ENCODE assay signal across 12 cellular contexts in the genomic region with DNA sequence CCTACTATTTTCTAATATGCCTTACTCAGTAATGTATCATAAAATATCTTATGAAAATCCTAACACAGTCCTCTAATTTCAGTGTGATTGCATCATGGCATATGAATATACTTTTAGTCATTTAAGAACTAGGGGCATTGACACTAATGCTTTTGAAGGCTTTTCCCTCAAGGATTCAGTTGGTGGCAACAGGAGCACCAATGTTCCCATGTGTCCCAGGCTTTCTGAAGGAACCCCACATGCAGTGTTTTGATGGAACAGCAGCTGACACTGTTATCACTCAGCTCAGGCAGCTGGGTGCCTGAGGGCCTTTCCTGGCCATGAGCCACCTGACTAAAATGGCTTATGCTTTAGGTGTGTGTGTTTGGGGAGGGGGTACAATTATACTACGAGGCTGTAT.
DNase-seq lines count a peak whose midpoint lies in the region; ATAC-seq and TF ChIP-seq lines count a peak whose summit lies in the region.
"Had no signal": no experiment of that assay in that cellular context is flagged by ENCODE, and none has a peak within 500 bp of the region (broad histone marks: within the 10 kb centered on the region; RNA-seq: fewer than 3 reads in every experiment).

No MANE protein-coding gene starts in this region.

- H3K14ac ChIP-seq in IMR-90 (replicated peaks; ENCODE audit: low read depth, low read length), result peak overlapping the region; percentile 57; the same call in 1 of the 2 replicates

- H2AK5ac ChIP-seq in IMR-90 (ENCODE audit: low read depth, low read length), result no peak overlapping the region

- no peak overlapping the region for H2AFZ ChIP-seq in IMR-90 (replicated peaks; ENCODE audit: low read length, poor library complexity)

- intact Hi-C loops in IMR-90 (cut with micrococcal nuclease), result no loop called here

- TF ChIP-seq POLR2A in IMR-90 (IDR thresholded peaks at IDR 0.05; ENCODE audit: low read depth, low read length), result no peak

- H4K20me1 ChIP-seq in IMR-90 (ENCODE audit: insufficient read depth, low read length), result 0 out of 2 replicates have a peak, but pooled peaks cover 8% of the 10 kb centered on the region

- dilution Hi-C loops in IMR-90 (cut with HindIII; ENCODE audit: low sequenced_read_pairs, unreplicated experiment), result no loop called here

- H3K9ac ChIP-seq in IMR-90 (ENCODE audit: low read depth, low read length), result peak overlapping the region; percentile 23

- peak overlapping the region; percentile 36 for H2BK120ac ChIP-seq in IMR-90 (ENCODE audit: low read depth, low read length)

- in situ Hi-C loops in IMR-90 (cut with MboI; ENCODE audit: low sequenced_read_pairs), result no loop called here
- in situ Hi-C loops in astrocyte of the spinal cord (cut with HindIII; ENCODE audit: low sequenced_read_pairs), result no loop called here

- H3K56ac ChIP-seq in IMR-90 (ENCODE audit: extremely low read depth, insufficient read depth, low read length), result no peak overlapping the region

- CTCF ChIA-PET in IMR-90 (lab: Yijun Ruan, JAX), result interaction anchor here (0.8 kb wide), 1 partner anchor 27 kb away, joined by 3 read pairs; no protein-coding TSS in a partner anchor

- peak overlapping the region; percentile 65; the same call in 1 of the 2 replicates for H3K18ac ChIP-seq in IMR-90 (ENCODE audit: low read depth, low read length)

- H3K27ac ChIP-seq in IMR-90 (ENCODE audit: insufficient read depth, low read length), result peak overlapping the region; percentile 48; the same call in 1 of the 2 replicates

- no peaks in the 10 kb centered on the region; the same call in 1 of the 2 replicates for H3K36me3 ChIP-seq in IMR-90 (ENCODE audit: control insufficient read depth, insufficient read depth, low read length)
- H3K36me3 ChIP-seq: HAP-1 had no signal

- no peak for TF ChIP-seq RAD21 in IMR-90 (IDR thresholded peaks at IDR 0.05; ENCODE audit: low read length)

- H4K5ac ChIP-seq in IMR-90 (ENCODE audit: low read depth, low read length), result peak overlapping the region; percentile 65; the same call in 1 of the 2 replicates

- peak overlapping the region; percentile 9; the same call in 1 of the 2 replicates for H2BK20ac ChIP-seq in IMR-90 (ENCODE audit: low read depth, low read length)

- H4K8ac ChIP-seq in IMR-90 (ENCODE audit: low read depth in 2 of 2, low read length in 2 of 2), result peak overlapping the region; percentile 46 to 77; a peak in 2 of 4 replicates

- H3K23ac ChIP-seq in IMR-90 (ENCODE audit: low read depth, low read length), result peak overlapping the region; percentile 19; the same call in 1 of the 2 replicates

- BruUV-seq in IMR-90 (replicated peaks; lab: Mats Ljungman, UMichigan), result no TSS peak

- H2AK9ac ChIP-seq in IMR-90 (replicated peaks; ENCODE audit: low read depth, low read length, poor library complexity), result no peak overlapping the region

- H3K9me3 ChIP-seq in IMR-90 (ENCODE audit: control insufficient read depth, insufficient read depth, low read length), result no peaks in the 10 kb centered on the region
- H3K9me3 ChIP-seq: HAP-1 had no signal

- peak overlapping the region; percentile 26; the same call in 1 of the 2 replicates for H4K91ac ChIP-seq in IMR-90 (ENCODE audit: insufficient read depth, low read depth, low read length)

- WGBS in IMR-90 (ENCODE audit: extremely low coverage in 2 of 2, insufficient read length in 1 of 2), 2 experiments, result no CpG with 5 or more reads among the region's 1 CpG

- no peak overlapping the region; the same call in 1 of the 3 replicates for H2BK15ac ChIP-seq in IMR-90 (ENCODE audit: low read depth, low read length)

- peak overlapping the region; percentile 61 for H3K4me2 ChIP-seq in IMR-90 (ENCODE audit: low read depth, low read length)

- no peak for TF ChIP-seq CTCF in IMR-90 (conservative IDR thresholded peaks at IDR 0.05; ENCODE audit: low read depth, low read length)
- no peak for TF ChIP-seq CTCF in astrocyte of the spinal cord (IDR thresholded peaks at IDR 0.05; ENCODE audit: low read depth, low read length)

- ATAC-seq in IMR-90 (ENCODE audit: low read depth), result no peak
- ATAC-seq in GM19035 (IDR thresholded peaks at IDR 0.05; ENCODE audit: unreplicated experiment), result no peak
- ATAC-seq: activated T-cell treated with anti-CD3 and anti-CD28 coated beads, Interleukin-2, amount 50 U/mL, for 72 hours had no signal

- H3K4me3 ChIP-seq in IMR-90 (ENCODE audit: insufficient read depth, low read depth, low read length) (no peak overlapping the region), astrocyte of the spinal cord (ENCODE audit: low read depth, low read length) (no peak overlapping the region)
- H3K4me3 ChIP-seq: HAP-1 had no signal

- H2BK5ac ChIP-seq in IMR-90 (ENCODE audit: low read depth, low read length, poor library complexity, severe bottlenecking), result peak overlapping the region; percentile 8

- peaks cover 16% of the 10 kb centered on the region for H3K4me1 ChIP-seq in IMR-90 (ENCODE audit: control insufficient read depth, insufficient read depth, low read length)

- no peaks in the 10 kb centered on the region for H3K27me3 ChIP-seq in IMR-90 (ENCODE audit: control insufficient read depth, insufficient read depth, low read length)

- H3K9me1 ChIP-seq in IMR-90 (ENCODE audit: insufficient read depth, low read length), result no peaks in the 10 kb centered on the region

- peaks cover 10 to 40% of the 10 kb centered on the region in 2 experiments; a peak in 3 of 4 replicates for H3K79me1 ChIP-seq in IMR-90 (ENCODE audit: low read depth in 1 of 2, low read length in 2 of 2)

- DNase-seq in COR-L47 (lab: John Stamatoyannopoulos, UW) (peak; percentile 48), IMR-90 (peak; percentile 62), astrocyte of the spinal cord (ENCODE audit: low read depth, low spot score) (peak; percentile 50), iris pigment epithelial cell (ENCODE audit: low read depth) (peak; percentile 31), 8988T (no peak), epidermal melanocyte (ENCODE audit: insufficient read length, low spot score) (no peak), NAMALWA (ENCODE audit: low spot score) (no peak)
- DNase-seq: activated T-cell treated with anti-CD3 and anti-CD28 coated beads, Interleukin-2, amount 50 U/mL, for 72 hours; NCI-H526; nucleus accumbens had no signal

- H3K4ac ChIP-seq in IMR-90 (ENCODE audit: low read depth, low read length), result peak overlapping the region; percentile 5

- POLR2A ChIA-PET in IMR-90 (lab: Charles Lee; ENCODE audit: unreplicated experiment), result no interaction called here

TF ChIP-seq in IMR-90, 13 proteins besides CTCF, POLR2A, EP300 and RAD21:
- TF ChIP-seq CEBPB (IDR thresholded peaks at IDR 0.05; ENCODE audit: low read depth, low read length), result peak; percentile 92
- no peak for TF ChIP-seq MAZ (IDR thresholded peaks at IDR 0.05; ENCODE audit: borderline replicate concordance, low read depth, low read length)
- TF ChIP-seq, protein P1, sequence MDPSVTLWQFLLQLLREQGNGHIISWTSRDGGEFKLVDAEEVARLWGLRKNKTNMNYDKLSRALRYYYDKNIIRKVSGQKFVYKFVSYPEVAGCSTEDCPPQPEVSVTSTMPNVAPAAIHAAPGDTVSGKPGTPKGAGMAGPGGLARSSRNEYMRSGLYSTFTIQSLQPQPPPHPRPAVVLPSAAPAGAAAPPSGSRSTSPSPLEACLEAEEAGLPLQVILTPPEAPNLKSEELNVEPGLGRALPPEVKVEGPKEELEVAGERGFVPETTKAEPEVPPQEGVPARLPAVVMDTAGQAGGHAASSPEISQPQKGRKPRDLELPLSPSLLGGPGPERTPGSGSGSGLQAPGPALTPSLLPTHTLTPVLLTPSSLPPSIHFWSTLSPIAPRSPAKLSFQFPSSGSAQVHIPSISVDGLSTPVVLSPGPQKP (IDR thresholded peaks at IDR 0.05; ENCODE audit: borderline replicate concordance, low read depth, low read length), result no peak

Comparison
In these comparisons a context has a peak if more than half of its experiments do, and no peak if none do; other contexts are left out.
1. DNase-seq: peak in COR-L47 (single experiment), IMR-90 (single experiment), astrocyte of the spinal cord (single experiment) and iris pigment epithelial cell (single experiment); none in 8988T (single experiment), epidermal melanocyte (single experiment) and NAMALWA (single experiment).